8 cellular contexts compared by ENCODE assay signal in genomic region chr7:135160098-135160857, GRCh38. TPM values are rescaled to one million over a fixed set of nuclear protein-coding genes. Genes with fewer than 3 reads are reported as not detected.
A peak's percentile ranks its signal among the peaks of the same experiment; 100 is the strongest.
DNase-seq lines count a peak whose midpoint lies in the region; ATAC-seq and TF ChIP-seq lines count a peak whose summit lies in the region.

No MANE protein-coding gene starts in this region.

- peaks cover 4% of the 10 kb centered on the region for H3K4me1 ChIP-seq in testis

- peaks cover 56% of the 10 kb centered on the region for H3K9me3 Mint-ChIP-seq in WTC11

- H3K4me3 ChIP-seq in GM12865 (ENCODE audit: low read depth, low read length) (no peak overlapping the region), testis (no peak overlapping the region)

- no peaks in the 10 kb centered on the region for H3K36me3 ChIP-seq in testis (ENCODE audit: low read depth, missing control alignments)

- H3K27me3 Mint-ChIP-seq in WTC11 (ENCODE audit: low read depth): peaks cover 5% of the 10 kb centered on the region; the same call in 1 of the 2 replicates

- DNase-seq in GM12865 (ENCODE audit: low read depth) (peak; percentile 49), WTC11 (ENCODE audit: low spot score) (no peak), iPS-NIHi7 (ENCODE audit: extremely low spot score) (peak; percentile 7), testis (no peak), substantia nigra (lab: John Stamatoyannopoulos, UW) (no peak), cortex of kidney (lab: John Stamatoyannopoulos, UW) (no peak)
- no peak for DNase-seq in stimulated activated CD4-positive, alpha-beta T cell treated with anti-CD3 and anti-CD28 coated beads, Interleukin-2, amount 100 ng/mL, for 48 hours

- POLR2A ChIA-PET in WTC11 (lab: Charles Lee): interaction anchor here (0.6 kb wide), 1 partner anchor 145 kb away, joined by 9 read pairs; no protein-coding TSS in a partner anchor

- no peaks in the 10 kb centered on the region for H3K9me3 ChIP-seq in testis

- peaks cover 26% of the 10 kb centered on the region for H3K4me1 Mint-ChIP-seq in WTC11

- intact Hi-C loops in testis (cut with DNase I; ENCODE audit: low total_unique reads): loop anchor here (10.0 kb wide), 2 partner anchors 175 to 475 kb away; partner anchors contain the start of gene AGBL3

- H3K27me3 ChIP-seq in testis: no peaks in the 10 kb centered on the region

- ATAC-seq in HG02885 (IDR thresholded peaks at IDR 0.05; ENCODE audit: poor library complexity, unreplicated experiment) (peak; percentile 40), WTC11 (no peak)

- TF ChIP-seq CTCF in GM12865 (IDR thresholded peaks at IDR 0.05; ENCODE audit: insufficient read depth, low read depth, low read length, missing control alignments) (no peak), WTC11 (IDR thresholded peaks at IDR 0.05) (no peak), testis (IDR thresholded peaks at IDR 0.05) (no peak)

- CTCF ChIA-PET in WTC11 (lab: Charles Lee): interaction anchor here (0.5 to 1.9 kb wide), 5 partner anchors 9 to 371 kb away, joined by 3 to 7 read pairs (median 4); partner anchors contain the start of gene AGBL3

- H3K27ac ChIP-seq in testis (peak overlapping the region; percentile 13 to 63), substantia nigra (ENCODE audit: low read depth, low read length, poor library complexity, severe bottlenecking) (no peak overlapping the region)

- H3K27ac Mint-ChIP-seq in WTC11: peak overlapping the region; percentile 50

- 80 to 83% methylated on average over 5 of the region's 5 CpGs for whole genome bisulfite sequencing in testis, 2 donors

- peaks cover 80% of the 10 kb centered on the region for H3K36me3 Mint-ChIP-seq in WTC11

- TF ChIP-seq POLR2A in testis (IDR thresholded peaks at IDR 0.05): no peak

- H3K4me3 Mint-ChIP-seq in WTC11: no peak overlapping the region

TF ChIP-seq in WTC11, 78 proteins besides CTCF, POLR2A, EP300 and RAD21:
- no peak for TF ChIP-seq NFATC4 (CRISPR knock-in tag; IDR thresholded peaks at IDR 0.05)
- TF ChIP-seq ESRRA (CRISPR knock-in tag; IDR thresholded peaks at IDR 0.05; ENCODE audit: borderline replicate concordance): no peak
- TF ChIP-seq ZNF425 (CRISPR knock-in tag; conservative IDR thresholded peaks at IDR 0.05): no peak
- TF ChIP-seq ELF4 (CRISPR knock-in tag; IDR thresholded peaks at IDR 0.05; ENCODE audit: low read depth): no peak
- TF ChIP-seq SMAD4 (CRISPR knock-in tag; IDR thresholded peaks at IDR 0.05): no peak
- no peak for TF ChIP-seq TCF7 (CRISPR knock-in tag; IDR thresholded peaks at IDR 0.05; ENCODE audit: low read depth)
- no peak for TF ChIP-seq ZNF396 (CRISPR knock-in tag; IDR thresholded peaks at IDR 0.05; ENCODE audit: borderline replicate concordance)
- TF ChIP-seq E2F5 (CRISPR knock-in tag; IDR thresholded peaks at IDR 0.05): no peak
- no peak for TF ChIP-seq ZNF671 (CRISPR knock-in tag; IDR thresholded peaks at IDR 0.05)
- no peak for TF ChIP-seq IRF1 (CRISPR knock-in tag; IDR thresholded peaks at IDR 0.05)
- TF ChIP-seq TEAD1 (CRISPR knock-in tag; IDR thresholded peaks at IDR 0.05): no peak
- TF ChIP-seq JAZF1 (CRISPR knock-in tag; IDR thresholded peaks at IDR 0.05): no peak
- TF ChIP-seq FOXJ3 (CRISPR knock-in tag; IDR thresholded peaks at IDR 0.05; ENCODE audit: borderline replicate concordance): no peak
- TF ChIP-seq ZNF219 (CRISPR knock-in tag; IDR thresholded peaks at IDR 0.05; ENCODE audit: borderline replicate concordance): no peak
- no peak for TF ChIP-seq STAT6 (CRISPR knock-in tag; conservative IDR thresholded peaks at IDR 0.05; ENCODE audit: low read depth)
- TF ChIP-seq ZNF416 (CRISPR knock-in tag; IDR thresholded peaks at IDR 0.05): no peak
- TF ChIP-seq TEAD4 (CRISPR knock-in tag; IDR thresholded peaks at IDR 0.05): no peak
- TF ChIP-seq NR1H2 (CRISPR knock-in tag; IDR thresholded peaks at IDR 0.05): no peak
- no peak for TF ChIP-seq CREM (CRISPR knock-in tag; IDR thresholded peaks at IDR 0.05)
TF ChIP-seq in WTC11: peak in this region for 0.

RNA-seq across cellular contexts. Expression of gene CYREN, which starts 10.2 kb away (rescaled TPM):
- total RNA-seq in WTC11 (2021) (37.9 to 43.0 TPM (median 41.4 TPM) in 3 replicates), testis (10 to 100 TPM; 44.3 to 47.3 TPM)
- polyA plus RNA-seq in testis (ENCODE audit: insufficient read depth, low read depth, low replicate concordance): 36.3 TPM

RNA-seq across cellular contexts. Expression of gene TMEM140, which starts 12.4 kb away (rescaled TPM):
- 0.11 to 0.14 TPM in 2 of 3 replicates, not detected in the other for total RNA-seq in WTC11 (2021)
- 1 to 10 TPM; 5.1 to 6.3 TPM for total RNA-seq in testis
- 11.4 TPM for polyA plus RNA-seq in testis (ENCODE audit: insufficient read depth, low read depth, low replicate concordance)

RNA-seq across cellular contexts. Expression of gene WDR91, which starts 51.0 kb away (rescaled TPM):
- total RNA-seq in WTC11 (2021) (8.8 to 12.0 TPM (median 10.2 TPM) in 3 replicates), testis (10 to 100 TPM; 23.8 to 46.6 TPM)
- 29.5 TPM for polyA plus RNA-seq in testis (ENCODE audit: insufficient read depth, low read depth, low replicate concordance)

Comparison
In these comparisons a context has a peak if more than half of its experiments do, and no peak if none do; other contexts are left out.
1. DNase-seq: peak in GM12865 (single experiment) and iPS-NIHi7 (single experiment); none in WTC11 (single experiment), testis (single experiment), substantia nigra (0 of 49), stimulated activated CD4-positive, alpha-beta T cell treated with anti-CD3 and anti-CD28 coated beads, Interleukin-2, amount 100 ng/mL, for 48 hours (0 of 2) and cortex of kidney (single experiment).